8 cellular contexts compared by ENCODE assay signal in the genomic region with DNA sequence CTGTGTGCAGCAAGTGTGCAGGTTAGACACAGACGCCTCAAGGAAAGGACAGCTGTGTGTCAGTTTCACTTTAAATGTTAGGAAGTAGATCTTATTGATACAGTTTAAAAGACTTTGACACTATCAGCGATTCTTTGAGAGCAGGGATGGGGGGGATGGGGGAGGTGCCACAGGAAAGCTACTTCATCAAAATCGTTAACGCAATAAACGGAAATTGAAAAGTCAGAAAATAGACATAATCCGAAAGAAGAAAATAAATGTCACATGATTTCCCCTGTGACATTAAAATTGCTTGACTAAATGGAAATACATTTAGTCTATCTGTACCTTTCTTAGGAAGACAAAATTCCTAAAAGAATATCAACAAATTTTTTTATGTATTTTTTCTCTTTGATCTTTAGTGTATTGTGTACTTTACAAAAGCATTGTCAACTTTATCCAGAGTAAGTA. TPM values are rescaled to one million over a fixed set of nuclear protein-coding genes. Genes with fewer than 3 reads are reported as not detected.
DNase-seq lines count a peak whose midpoint lies in the region; ATAC-seq and TF ChIP-seq lines count a peak whose summit lies in the region.

No MANE protein-coding gene starts in this region.

- ATAC-seq in HG03175 (IDR thresholded peaks at IDR 0.05; ENCODE audit: unreplicated experiment) (no peak), HG03139 (IDR thresholded peaks at IDR 0.05; ENCODE audit: unreplicated experiment) (no peak), GM18909 (IDR thresholded peaks at IDR 0.05; ENCODE audit: poor library complexity, unreplicated experiment) (no peak)

- dilution Hi-C loops in mammary epithelial cell (cut with HindIII; ENCODE audit: low sequenced_read_pairs): no loop called here

- peak overlapping the region; percentile 77 for H3K4me2 ChIP-seq in KMS-11
- H3K4me2 ChIP-seq in mammary epithelial cell (ENCODE audit: insufficient read depth, low read depth, low read length): peak overlapping the region; percentile 91

- WGBS in mammary epithelial cell (ENCODE audit: low coverage, missing lambda C conversion rate): 1% methylated on average over 5 of the region's 6 CpGs

- H3K36me3 ChIP-seq in KMS-11 (ENCODE audit: insufficient read depth) (no peaks in the 10 kb centered on the region), mammary epithelial cell (ENCODE audit: insufficient read depth, low read length) (peaks cover 3% of the 10 kb centered on the region), mucosa of rectum (ENCODE audit: control insufficient read depth in 2 of 2, insufficient read depth in 2 of 2, low read length in 2 of 2) (no peaks in the 10 kb centered on the region)

- H3K4me3 ChIP-seq in KMS-11 (IDR thresholded peaks at IDR 0.05; ENCODE audit: insufficient read depth, low read depth, low read length) (no peak overlapping the region), mammary epithelial cell (replicated peaks in 1 of 3; ENCODE audit: insufficient read depth in 1 of 3, low read depth in 2 of 3, low read length in 3 of 3) (peak overlapping the region; percentile 72 to 87 (median 84)), mucosa of rectum (ENCODE audit: low read length in 2 of 2) (peak overlapping the region; percentile 82 to 86)

- H3K4me1 ChIP-seq in KMS-11 (ENCODE audit: low read depth, poor library complexity, severe bottlenecking) (peaks cover 17% of the 10 kb centered on the region), mammary epithelial cell (ENCODE audit: insufficient read depth, low read length) (no peaks in the 10 kb centered on the region), mucosa of rectum (ENCODE audit: control insufficient read depth in 2 of 2, insufficient read depth in 2 of 2, low read length in 2 of 2) (peaks cover 10 to 14% of the 10 kb centered on the region in 2 donors)

- BruUV-seq in mammary epithelial cell (replicated peaks; lab: Mats Ljungman, UMichigan): no TSS peak

- H4K20me1 ChIP-seq in KMS-11 (ENCODE audit: insufficient read depth) (no peaks in the 10 kb centered on the region), mammary epithelial cell (ENCODE audit: insufficient read depth, low read length) (no peaks in the 10 kb centered on the region)

- H3K9ac ChIP-seq in KMS-11 (peak overlapping the region; percentile 94), mammary epithelial cell (ENCODE audit: insufficient read depth, low read length) (peak overlapping the region; percentile 89), mucosa of rectum (ENCODE audit: low read depth in 1 of 2, low read length in 2 of 2) (peak overlapping the region; percentile 85 to 90)

- no peaks in the 10 kb centered on the region for H3K9me3 ChIP-seq in mammary epithelial cell (replicated peaks; ENCODE audit: insufficient read depth, low read length)
- no peaks in the 10 kb centered on the region for H3K9me3 ChIP-seq in mucosa of rectum (ENCODE audit: control insufficient read depth in 2 of 2, low read length in 2 of 2)

- H3K27ac ChIP-seq in 22Rv1 (peak overlapping the region; percentile 99), KMS-11 (peak overlapping the region; percentile 98), mammary epithelial cell (ENCODE audit: insufficient read depth, low read depth, low read length) (peak overlapping the region; percentile 90), mucosa of rectum (ENCODE audit: low read depth in 2 of 2, low read length in 2 of 2) (peak overlapping the region; percentile 98 to 99)

- intact Hi-C loops in mammary epithelial cell (cut with micrococcal nuclease): loop anchor here (1.0 to 2.0 kb wide), 2 partner anchors 86 to 143 kb away; partner anchors contain the start of gene BMS1

- no peak for DNase-seq in mammary epithelial cell
- no peak for DNase-seq in H4 (ENCODE audit: low spot score)

- 0 out of 2 replicates have a peak, but pooled peaks cover 3% of the 10 kb centered on the region for H3K79me2 ChIP-seq in KMS-11 (ENCODE audit: insufficient read depth, low read depth)
- H3K79me2 ChIP-seq in mammary epithelial cell (ENCODE audit: insufficient read depth, low read length): peaks cover 26% of the 10 kb centered on the region

- CTCF ChIA-PET in mammary epithelial cell (lab: Charles Lee; ENCODE audit: low non-redundant PET): no interaction called here

- peak overlapping the region; percentile 93 for H2AFZ ChIP-seq in KMS-11 (ENCODE audit: low read depth)
- peak overlapping the region; percentile 86 for H2AFZ ChIP-seq in mammary epithelial cell (ENCODE audit: low read depth, low read length)

- in situ Hi-C loops in mammary epithelial cell (cut with MboI; ENCODE audit: low sequenced_read_pairs in 2 of 2): no loop called here

- H3K27me3 ChIP-seq in KMS-11 (ENCODE audit: insufficient read depth, low read depth) (no peaks in the 10 kb centered on the region), mammary epithelial cell (ENCODE audit: insufficient read depth, low read length) (no peaks in the 10 kb centered on the region), mucosa of rectum (ENCODE audit: control insufficient read depth in 2 of 2, insufficient read depth in 2 of 2, low read length in 2 of 2) (no peaks in the 10 kb centered on the region)

- TF ChIP-seq CTCF in 22Rv1 (IDR thresholded peaks at IDR 0.05): no peak
- no peak for TF ChIP-seq CTCF in KMS-11 (conservative IDR thresholded peaks at IDR 0.05; ENCODE audit: low read depth, low read length)
- TF ChIP-seq CTCF in mammary epithelial cell (conservative IDR thresholded peaks at IDR 0.05 in 1 of 2, IDR thresholded peaks at IDR 0.05 in 1 of 2; ENCODE audit: extremely low read depth in 1 of 2, insufficient read depth in 1 of 2, low read depth in 1 of 2, low read length in 2 of 2): no peak

RNA-seq across cellular contexts. Expression of gene ZNF33B, which starts 0.5 kb away (rescaled TPM):
- 10 to 100 TPM in 1 of 2 donors, 1 to 10 TPM in 1; 9.0 to 15.0 TPM for total RNA-seq in mammary epithelial cell
- 4.5 TPM for polyA plus RNA-seq in mammary epithelial cell
- 3.0 TPM for polyA minus RNA-seq in mammary epithelial cell
- 5.4 and 6.9 TPM in 2 replicates for total RNA-seq in H4 (2014; rRNA removed; shearing (Covaris generic))
